In genomic region chr6:144075187-144075586, GRCh38 we compare ENCODE assay signal across 21 cellular contexts. TPM values are rescaled to one million over a fixed set of nuclear protein-coding genes. Genes with fewer than 3 reads are reported as not detected.
DNase-seq lines count a peak whose midpoint lies in the region; ATAC-seq, FAIRE-seq and TF ChIP-seq lines count a peak whose summit lies in the region.
"Had no signal": no experiment of that assay in that cellular context is flagged by ENCODE, and none has a peak within 500 bp of the region (broad histone marks: within the 10 kb centered on the region; RNA-seq: fewer than 3 reads in every experiment).

No MANE protein-coding gene starts in this region.

- ATAC-seq in GM18520 (IDR thresholded peaks at IDR 0.05; ENCODE audit: unreplicated experiment) (peak; percentile 69), GM21423 (IDR thresholded peaks at IDR 0.05; ENCODE audit: unreplicated experiment) (peak; percentile 50), HG02870 (IDR thresholded peaks at IDR 0.05; ENCODE audit: unreplicated experiment) (peak; percentile 66), GM12878 (peak; percentile 92)
- ATAC-seq: CD8-positive, alpha-beta T cell; right lobe of liver had no signal

- WGBS in GM12878 (ENCODE audit: insufficient coverage, insufficient replicate concordance, low lambda C conversion rate, missing lambda C conversion rate) = 31% methylated on average over 3 of the region's 3 CpGs
- WGBS in smooth muscle cell (ENCODE audit: low lambda C conversion rate) = 84% methylated on average over 3 of the region's 3 CpGs

- DNase-seq in GM12878 (ENCODE audit: low read depth, low spot score) (no peak), smooth muscle cell (lab: John Stamatoyannopoulos, UW; ENCODE audit: unreplicated experiment) (no peak), cerebellar cortex (ENCODE audit: low spot score) (no peak), NCI-H510A treated with DMSO at 0.1 percent for 48 hours (lab: John Stamatoyannopoulos, UW) (no peak)
- DNase-seq in stimulated activated naive CD4-positive, alpha-beta T cell treated with Interleukin-2 at 50 U/mL for 16 hours (lab: John Stamatoyannopoulos, UW) = no peak
- DNase-seq: activated naive CD8-positive, alpha-beta T cell treated with anti-CD3 and anti-CD28 coated beads, Interleukin-2, amount 10 ng/mL, durations not matched to agents 7 days and 5 days; brain microvascular endothelial cell; CD8-positive, alpha-beta T cell; DMS79 treated with DMSO at 0.1 percent for 48 hours; foreskin fibroblast; islet precursor cell; mammary epithelial cell; NCI-H1436 treated with DMSO at 0.1 percent for 48 hours; ovary; right lobe of liver; SK-N-SH; uterus had no signal

- H3K79me2 ChIP-seq in GM12878 (ENCODE audit: control insufficient read depth, insufficient read depth, low read length) = no peaks in the 10 kb centered on the region
- no peaks in the 10 kb centered on the region for H3K79me2 ChIP-seq in smooth muscle cell (ENCODE audit: low read depth)
- H3K79me2 ChIP-seq: hepatocyte had no signal

- no peaks in the 10 kb centered on the region for H3K27me3 ChIP-seq in GM12878 (replicated peaks in 1 of 2; ENCODE audit: control insufficient read depth in 2 of 2, insufficient read depth in 2 of 2, low read length in 1 of 2)
- H3K27me3 ChIP-seq in smooth muscle cell (ENCODE audit: low read depth) = peaks cover 22% of the 10 kb centered on the region
- H3K27me3 ChIP-seq: brain microvascular endothelial cell, ovary, right lobe of liver had no signal

- H3K36me3 ChIP-seq in GM12878 (ENCODE audit: control insufficient read depth in 2 of 2, insufficient read depth in 2 of 2, low read length in 1 of 2) = no peaks in the 10 kb centered on the region
- H3K36me3 ChIP-seq in smooth muscle cell (ENCODE audit: low read depth) = no peaks in the 10 kb centered on the region
- H3K36me3 ChIP-seq: brain microvascular endothelial cell, ovary, right lobe of liver, uterus had no signal

- H3F3A ChIP-seq in smooth muscle cell (ENCODE audit: low read depth) = no peaks in the 10 kb centered on the region

- POLR2A ChIA-PET in GM12878 (lab: Charles Lee) = interaction anchor here (1.1 to 2.6 kb wide), 3 partner anchors 11 to 19 kb away, joined by 3 to 47 read pairs (median 21); no protein-coding TSS in a partner anchor

- H3K4me3 ChIP-seq in GM12878 = no peak overlapping the region; the same call in 1 of the 2 replicates
- no peak overlapping the region for H3K4me3 ChIP-seq in smooth muscle cell
- H3K4me3 ChIP-seq: hepatocyte, ovary, right lobe of liver, uterus had no signal

- no TSS peak for BruUV-seq in GM12878 (replicated peaks; lab: Mats Ljungman, UMichigan)

- H3K9me3 ChIP-seq in GM12878 (replicated peaks; ENCODE audit: control insufficient read depth, insufficient read depth, low read length) = no peaks in the 10 kb centered on the region
- H3K9me3 ChIP-seq in smooth muscle cell (replicated peaks; ENCODE audit: low read depth) = no peaks in the 10 kb centered on the region
- H3K9me3 ChIP-seq: ovary, right lobe of liver, SK-N-SH, uterus had no signal

- in situ Hi-C loops in GM12878 (cut with MboI) = no loop called here

- CTCF ChIA-PET in GM12878 (lab: Yijun Ruan, JAX) = interaction anchor here (0.7 to 2.2 kb wide), 10 partner anchors 9 to 500 kb away, joined by 3 to 13 read pairs (median 5); no protein-coding TSS in a partner anchor

- intact Hi-C loops in GM12878 (cut with micrococcal nuclease; ENCODE audit: unreplicated experiment) = no loop called here

- TF ChIP-seq POLR2A in GM12878 (IDR thresholded peaks at IDR 0.05; ENCODE audit: low read depth, low read length) = no peak

- no peak for TF ChIP-seq EP300 in GM12878 (IDR thresholded peaks at IDR 0.05; ENCODE audit: borderline replicate concordance in 1 of 2, control insufficient read depth in 1 of 2, low read depth in 2 of 2, low read length in 2 of 2)

- H4K20me1 ChIP-seq in GM12878 (ENCODE audit: control insufficient read depth, insufficient read depth) (no peaks in the 10 kb centered on the region), smooth muscle cell (ENCODE audit: low read depth) (no peaks in the 10 kb centered on the region)

- RAD21 ChIA-PET in GM12878 (lab: Charles Lee; ENCODE audit: unreplicated experiment) = interaction anchor here (1.0 to 3.4 kb wide), 5 partner anchors 10 to 79 kb away, joined by 3 to 36 read pairs (median 5); partner anchors contain the start of gene STX11

- peak overlapping the region; percentile 63 for H3K4me2 ChIP-seq in GM12878 (ENCODE audit: control insufficient read depth, insufficient read depth)
- H3K4me2 ChIP-seq in smooth muscle cell = no peak overlapping the region
- H3K4me2 ChIP-seq: hepatocyte, SK-N-SH had no signal

- H2AFZ ChIP-seq in GM12878 (ENCODE audit: control insufficient read depth, low read depth, low read length) = peak overlapping the region; percentile 78
- H2AFZ ChIP-seq in smooth muscle cell (ENCODE audit: low read depth) = no peak overlapping the region
- H2AFZ ChIP-seq: hepatocyte had no signal

- H3K9ac ChIP-seq in GM12878 (ENCODE audit: control insufficient read depth, insufficient read depth, low read length) (peak overlapping the region; percentile 15; the same call in 1 of the 2 replicates), smooth muscle cell (ENCODE audit: low read depth) (no peak overlapping the region)
- H3K9ac ChIP-seq: SK-N-SH had no signal

- TF ChIP-seq CTCF in GM12878 (IDR thresholded peaks at IDR 0.05 in 2 of 3, conservative IDR thresholded peaks at IDR 0.05 in 1 of 3; ENCODE audit: control insufficient read depth in 2 of 3, extremely low read depth in 1 of 3, insufficient read depth in 1 of 3, low read depth in 3 of 3, low read length in 3 of 3) (no peak), smooth muscle cell (IDR thresholded peaks at IDR 0.05; ENCODE audit: borderline replicate concordance, insufficient read depth, poor library complexity, severe bottlenecking) (no peak)

- SMC1A ChIA-PET in GM12878 (lab: Charles Lee; ENCODE audit: uncharacterized antibody, unreplicated experiment) = interaction anchor here (0.9 to 2.7 kb wide), 13 partner anchors 10 to 1193 kb away, joined by 3 to 40 read pairs (median 5); no protein-coding TSS in a partner anchor

- TF ChIP-seq RAD21 in GM12878 (IDR thresholded peaks at IDR 0.05; ENCODE audit: insufficient read depth, low read depth, low read length) = no peak

- H3K4me1 ChIP-seq in GM12878 (ENCODE audit: control insufficient read depth, insufficient read depth, low read length) (peaks cover 15% of the 10 kb centered on the region), smooth muscle cell (ENCODE audit: low read depth) (no peaks in the 10 kb centered on the region)
- H3K4me1 ChIP-seq: right lobe of liver, uterus had no signal

- H3K27ac ChIP-seq in GM12878 (ENCODE audit: control insufficient read depth, insufficient read depth) = peak overlapping the region; percentile 68
- no peak overlapping the region for H3K27ac ChIP-seq in smooth muscle cell (ENCODE audit: low read depth)
- H3K27ac ChIP-seq: brain microvascular endothelial cell, hepatocyte, ovary, right lobe of liver, uterus had no signal

- no peak for FAIRE-seq in GM12878 (lab: Jason Lieb, UNC)

TF ChIP-seq in GM12878, 131 proteins besides CTCF, POLR2A, EP300 and RAD21 (continues in another document):
- no peak for TF ChIP-seq PML (IDR thresholded peaks at IDR 0.05; ENCODE audit: low read length)
- no peak for TF ChIP-seq SUPT20H (IDR thresholded peaks at IDR 0.05; ENCODE audit: borderline replicate concordance, control insufficient read depth, low read depth, low read length)
- TF ChIP-seq MEF2B (IDR thresholded peaks at IDR 0.05; ENCODE audit: partially characterized antibody, poor library complexity, severe bottlenecking) = peak; percentile 29
- no peak for TF ChIP-seq SIX5 (IDR thresholded peaks at IDR 0.05; ENCODE audit: low read depth, low read length, severe bottlenecking)
- peak; percentile 51 for TF ChIP-seq RUNX3 (IDR thresholded peaks at IDR 0.05; ENCODE audit: low read length)
- TF ChIP-seq HCFC1 (IDR thresholded peaks at IDR 0.05; ENCODE audit: low read length) = no peak
- TF ChIP-seq NR2F1 (conservative IDR thresholded peaks at IDR 0.05) = peak; percentile 56; the same call in 1 of the 2 replicates
- peak; percentile 88 for TF ChIP-seq RELA (IDR thresholded peaks at IDR 0.05; ENCODE audit: borderline replicate concordance, partially characterized antibody)
- TF ChIP-seq, protein P1, sequence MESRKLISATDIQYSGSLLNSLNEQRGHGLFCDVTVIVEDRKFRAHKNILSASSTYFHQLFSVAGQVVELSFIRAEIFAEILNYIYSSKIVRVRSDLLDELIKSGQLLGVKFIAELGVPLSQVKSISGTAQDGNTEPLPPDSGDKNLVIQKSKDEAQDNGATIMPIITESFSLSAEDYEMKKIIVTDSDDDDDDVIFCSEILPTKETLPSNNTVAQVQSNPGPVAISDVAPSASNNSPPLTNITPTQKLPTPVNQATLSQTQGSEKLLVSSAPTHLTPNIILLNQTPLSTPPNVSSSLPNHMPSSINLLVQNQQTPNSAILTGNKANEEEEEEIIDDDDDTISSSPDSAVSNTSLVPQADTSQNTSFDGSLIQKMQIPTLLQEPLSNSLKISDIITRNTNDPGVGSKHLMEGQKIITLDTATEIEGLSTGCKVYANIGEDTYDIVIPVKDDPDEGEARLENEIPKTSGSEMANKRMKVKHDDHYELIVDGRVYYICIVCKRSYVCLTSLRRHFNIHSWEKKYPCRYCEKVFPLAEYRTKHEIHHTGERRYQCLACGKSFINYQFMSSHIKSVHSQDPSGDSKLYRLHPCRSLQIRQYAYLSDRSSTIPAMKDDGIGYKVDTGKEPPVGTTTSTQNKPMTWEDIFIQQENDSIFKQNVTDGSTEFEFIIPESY (IDR thresholded peaks at IDR 0.05) = no peak
- peak; percentile 66 for TF ChIP-seq GATAD2B (conservative IDR thresholded peaks at IDR 0.05; ENCODE audit: low read depth)

RNA-seq across cellular contexts. Expression of gene SF3B5, which starts 20.2 kb away (rescaled TPM):
- total RNA-seq in GM12878 (2013; cell fraction: nucleolus; rRNA removed) = 22.1 and 31.4 TPM in 2 replicates
- total RNA-seq in GM12878 (2014; rRNA removed) = 275 and 288 TPM in 2 replicates
- total RNA-seq in GM12878 (2014; rRNA removed; fragmentation: Illumina TruSeq; extraction: Trizol) = 208 and 220 TPM in 2 replicates
- total RNA-seq in GM12878 (2021) = 259 and 261 TPM in 2 replicates
- 210 TPM for polyA plus RNA-seq in GM12878 (2011; ENCODE audit: low read depth)
- 131 and 269 TPM in 2 replicates for polyA plus RNA-seq in GM12878 (2011; rRNA removed)
- 502 and 575 TPM in 2 replicates for polyA plus RNA-seq in GM12878 (2011; cell fraction: cytosol; rRNA removed)
- 221 and 222 TPM in 2 replicates for polyA plus RNA-seq in GM12878 (2011; cell fraction: nucleus; rRNA removed)
- polyA plus RNA-seq in GM12878 (2012) = 198 and 217 TPM in 2 replicates
- 107 and 336 TPM in 2 replicates for polyA plus RNA-seq in GM12878 (2014; fragmentation: Illumina TruSeq; extraction: Trizol)
- polyA plus RNA-seq in GM12878 (2014; fragmentation: Nextera tagmentation; extraction: Ambion mirVana) = 100 to 1,000 TPM; 700 to 864 TPM
- 346 and 373 TPM in 2 replicates for polyA plus RNA-seq in GM12878 (2014; rRNA removed)
- 100 to 1,000 TPM; 423 to 467 TPM for polyA plus RNA-seq in GM12878 (2016; fragmentation: Nextera tagmentation; extraction: Ambion mirVana)
- polyA minus RNA-seq in GM12878 (2011; rRNA and poly(A)+ RNA removed) = 145 and 211 TPM in 2 replicates
- polyA minus RNA-seq in GM12878 (2011; cell fraction: cytosol; rRNA and poly(A)+ RNA removed) = 58.7 and 78.2 TPM in 2 replicates
- 61.8 and 82.0 TPM in 2 replicates for polyA minus RNA-seq in GM12878 (2011; cell fraction: nucleus; rRNA and poly(A)+ RNA removed)
- 156 and 166 TPM in 2 replicates for total RNA-seq in smooth muscle cell
- 188 and 189 TPM in 2 replicates for polyA plus RNA-seq in smooth muscle cell
